ENCODE assay signal across 1 cellular context in the genomic region with DNA sequence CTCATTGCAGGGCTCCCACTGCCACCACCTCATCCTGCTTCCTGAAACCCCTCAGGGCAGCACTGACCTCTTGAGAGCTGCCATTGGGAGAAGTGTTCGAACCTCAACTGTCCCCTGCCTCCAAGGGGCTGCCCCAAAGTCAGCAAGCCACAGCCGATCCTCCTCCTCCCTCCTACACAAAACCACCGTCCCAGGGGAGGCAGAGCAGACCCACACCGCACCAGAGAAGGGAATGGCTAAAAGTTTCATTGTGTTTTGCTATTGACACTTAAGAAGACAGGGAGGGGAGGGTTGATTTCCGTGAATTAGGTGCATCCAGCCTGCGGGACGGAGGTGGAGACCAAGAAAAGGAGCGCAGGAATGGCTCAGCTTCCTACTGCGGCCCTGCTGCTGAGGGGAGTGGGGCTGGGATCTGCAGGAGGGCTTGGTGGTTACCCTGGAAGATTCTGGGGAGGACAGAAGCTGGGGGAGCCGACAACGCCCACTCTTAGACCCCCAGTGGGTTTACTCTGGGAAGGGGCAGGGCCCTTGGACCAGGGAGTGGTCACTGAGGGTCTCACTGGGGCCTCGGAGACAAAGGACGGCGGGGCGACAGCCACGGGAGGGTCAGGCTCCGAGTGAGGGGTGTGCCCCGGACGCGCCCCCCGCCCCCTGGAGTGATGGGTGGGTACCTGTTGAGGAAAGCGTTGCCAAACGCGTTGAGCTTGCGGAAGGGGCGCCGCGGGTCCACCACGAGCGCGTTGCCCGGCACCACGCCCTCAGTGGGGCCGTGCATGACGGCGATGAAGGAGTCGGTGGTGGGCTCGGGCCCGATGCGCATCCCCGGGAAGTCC.
A peak's percentile ranks its signal among the peaks of the same experiment; 100 is the strongest.
TF ChIP-seq lines count a peak whose summit lies in the region.

No MANE protein-coding gene starts in this region.

TF ChIP-seq in HEK293, 187 proteins besides CTCF, POLR2A, EP300 and RAD21 (continued from another document and continues in another):
- TF ChIP-seq ZNF776 (tag by site-specific recombination; IDR thresholded peaks at IDR 0.05; ENCODE audit: borderline replicate concordance) (no peak), ZNF624 (tag by site-specific recombination; IDR thresholded peaks at IDR 0.05) (no peak), ZNF292 (tag by site-specific recombination; IDR thresholded peaks at IDR 0.05; ENCODE audit: borderline replicate concordance, low read depth) (no peak), ZNF155 (tag by site-specific recombination; IDR thresholded peaks at IDR 0.05) (no peak), ZNF354C (tag by site-specific recombination; IDR thresholded peaks at IDR 0.05; ENCODE audit: borderline replicate concordance, low read depth) (no peak), ZBTB17 (tag by site-specific recombination; IDR thresholded peaks at IDR 0.05) (no peak), ZNF202 (tag by site-specific recombination; IDR thresholded peaks at IDR 0.05; ENCODE audit: borderline replicate concordance) (no peak), ZNF37A (tag by site-specific recombination; IDR thresholded peaks at IDR 0.05) (no peak), TRIM28 (IDR thresholded peaks at IDR 0.05; ENCODE audit: borderline replicate concordance, low read length) (no peak), KLF7 (tag by site-specific recombination; IDR thresholded peaks at IDR 0.05; ENCODE audit: borderline replicate concordance) (peak; percentile 59; the same call in 1 of the 2 replicates), ZFP3 (tag by site-specific recombination; IDR thresholded peaks at IDR 0.05; ENCODE audit: low read depth) (peak; percentile 56; the same call in 1 of the 2 replicates), FEZF1 (tag by site-specific recombination; IDR thresholded peaks at IDR 0.05) (no peak), SP2 (tag by site-specific recombination; IDR thresholded peaks at IDR 0.05) (0 out of 2 replicates have a peak, but pooled peaks have one; percentile 0), KLF8 (tag by site-specific recombination; IDR thresholded peaks at IDR 0.05) (no peak), ZNF239 (tag by site-specific recombination; IDR thresholded peaks at IDR 0.05) (no peak), ZNF623 (tag by site-specific recombination; IDR thresholded peaks at IDR 0.05) (no peak), ZIC2 (tag by site-specific recombination; IDR thresholded peaks at IDR 0.05) (no peak), ZXDB (tag by site-specific recombination; IDR thresholded peaks at IDR 0.05) (no peak), YY1 (tag by site-specific recombination; IDR thresholded peaks at IDR 0.05) (no peak), ZNF626 (tag by site-specific recombination; IDR thresholded peaks at IDR 0.05) (no peak), ZFHX2 (tag by site-specific recombination; conservative IDR thresholded peaks at IDR 0.05) (peak; percentile 54), ZNF501 (tag by site-specific recombination; IDR thresholded peaks at IDR 0.05) (no peak), ZNF426 (tag by site-specific recombination; IDR thresholded peaks at IDR 0.05) (no peak), ZNF311 (tag by site-specific recombination; IDR thresholded peaks at IDR 0.05; ENCODE audit: borderline replicate concordance) (no peak), ZNF132 (tag by site-specific recombination; IDR thresholded peaks at IDR 0.05; ENCODE audit: borderline replicate concordance) (no peak), ZNF621 (tag by site-specific recombination; IDR thresholded peaks at IDR 0.05) (no peak), SCRT2 (tag by site-specific recombination; IDR thresholded peaks at IDR 0.05) (peak; percentile 80), ZNF514 (tag by site-specific recombination; IDR thresholded peaks at IDR 0.05) (no peak), ZNF221 (tag by site-specific recombination; IDR thresholded peaks at IDR 0.05; ENCODE audit: borderline replicate concordance) (no peak), ZBTB20 (tag by site-specific recombination; IDR thresholded peaks at IDR 0.05) (peak; percentile 42; the same call in 1 of the 2 replicates), KLF1 (tag by site-specific recombination; IDR thresholded peaks at IDR 0.05) (peak; percentile 96), ZNF133 (tag by site-specific recombination; IDR thresholded peaks at IDR 0.05) (no peak), ZNF112 (tag by site-specific recombination; IDR thresholded peaks at IDR 0.05) (no peak), ZNF664 (tag by site-specific recombination; IDR thresholded peaks at IDR 0.05) (no peak), ZNF404 (tag by site-specific recombination; IDR thresholded peaks at IDR 0.05) (no peak)
- TF ChIP-seq, protein P1, sequence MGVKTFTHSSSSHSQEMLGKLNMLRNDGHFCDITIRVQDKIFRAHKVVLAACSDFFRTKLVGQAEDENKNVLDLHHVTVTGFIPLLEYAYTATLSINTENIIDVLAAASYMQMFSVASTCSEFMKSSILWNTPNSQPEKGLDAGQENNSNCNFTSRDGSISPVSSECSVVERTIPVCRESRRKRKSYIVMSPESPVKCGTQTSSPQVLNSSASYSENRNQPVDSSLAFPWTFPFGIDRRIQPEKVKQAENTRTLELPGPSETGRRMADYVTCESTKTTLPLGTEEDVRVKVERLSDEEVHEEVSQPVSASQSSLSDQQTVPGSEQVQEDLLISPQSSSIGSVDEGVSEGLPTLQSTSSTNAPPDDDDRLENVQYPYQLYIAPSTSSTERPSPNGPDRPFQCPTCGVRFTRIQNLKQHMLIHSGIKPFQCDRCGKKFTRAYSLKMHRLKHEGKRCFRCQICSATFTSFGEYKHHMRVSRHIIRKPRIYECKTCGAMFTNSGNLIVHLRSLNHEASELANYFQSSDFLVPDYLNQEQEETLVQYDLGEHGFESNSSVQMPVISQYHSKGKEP (tag by site-specific recombination; IDR thresholded peaks at IDR 0.05) = no peak
- TF ChIP-seq, protein P2, sequence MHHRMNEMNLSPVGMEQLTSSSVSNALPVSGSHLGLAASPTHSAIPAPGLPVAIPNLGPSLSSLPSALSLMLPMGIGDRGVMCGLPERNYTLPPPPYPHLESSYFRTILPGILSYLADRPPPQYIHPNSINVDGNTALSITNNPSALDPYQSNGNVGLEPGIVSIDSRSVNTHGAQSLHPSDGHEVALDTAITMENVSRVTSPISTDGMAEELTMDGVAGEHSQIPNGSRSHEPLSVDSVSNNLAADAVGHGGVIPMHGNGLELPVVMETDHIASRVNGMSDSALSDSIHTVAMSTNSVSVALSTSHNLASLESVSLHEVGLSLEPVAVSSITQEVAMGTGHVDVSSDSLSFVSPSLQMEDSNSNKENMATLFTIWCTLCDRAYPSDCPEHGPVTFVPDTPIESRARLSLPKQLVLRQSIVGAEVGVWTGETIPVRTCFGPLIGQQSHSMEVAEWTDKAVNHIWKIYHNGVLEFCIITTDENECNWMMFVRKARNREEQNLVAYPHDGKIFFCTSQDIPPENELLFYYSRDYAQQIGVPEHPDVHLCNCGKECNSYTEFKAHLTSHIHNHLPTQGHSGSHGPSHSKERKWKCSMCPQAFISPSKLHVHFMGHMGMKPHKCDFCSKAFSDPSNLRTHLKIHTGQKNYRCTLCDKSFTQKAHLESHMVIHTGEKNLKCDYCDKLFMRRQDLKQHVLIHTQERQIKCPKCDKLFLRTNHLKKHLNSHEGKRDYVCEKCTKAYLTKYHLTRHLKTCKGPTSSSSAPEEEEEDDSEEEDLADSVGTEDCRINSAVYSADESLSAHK (tag by site-specific recombination; IDR thresholded peaks at IDR 0.05) = no peak
- TF ChIP-seq, protein P3, sequence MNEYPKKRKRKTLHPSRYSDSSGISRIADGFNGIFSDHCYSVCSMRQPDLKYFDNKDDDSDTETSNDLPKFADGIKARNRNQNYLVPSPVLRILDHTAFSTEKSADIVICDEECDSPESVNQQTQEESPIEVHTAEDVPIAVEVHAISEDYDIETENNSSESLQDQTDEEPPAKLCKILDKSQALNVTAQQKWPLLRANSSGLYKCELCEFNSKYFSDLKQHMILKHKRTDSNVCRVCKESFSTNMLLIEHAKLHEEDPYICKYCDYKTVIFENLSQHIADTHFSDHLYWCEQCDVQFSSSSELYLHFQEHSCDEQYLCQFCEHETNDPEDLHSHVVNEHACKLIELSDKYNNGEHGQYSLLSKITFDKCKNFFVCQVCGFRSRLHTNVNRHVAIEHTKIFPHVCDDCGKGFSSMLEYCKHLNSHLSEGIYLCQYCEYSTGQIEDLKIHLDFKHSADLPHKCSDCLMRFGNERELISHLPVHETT (tag by site-specific recombination; IDR thresholded peaks at IDR 0.05) = no peak
- TF ChIP-seq, protein P4, sequence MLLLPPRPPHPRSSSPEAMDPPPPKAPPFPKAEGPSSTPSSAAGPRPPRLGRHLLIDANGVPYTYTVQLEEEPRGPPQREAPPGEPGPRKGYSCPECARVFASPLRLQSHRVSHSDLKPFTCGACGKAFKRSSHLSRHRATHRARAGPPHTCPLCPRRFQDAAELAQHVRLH (tag by site-specific recombination; IDR thresholded peaks at IDR 0.05) = no peak
- TF ChIP-seq, protein P5, sequence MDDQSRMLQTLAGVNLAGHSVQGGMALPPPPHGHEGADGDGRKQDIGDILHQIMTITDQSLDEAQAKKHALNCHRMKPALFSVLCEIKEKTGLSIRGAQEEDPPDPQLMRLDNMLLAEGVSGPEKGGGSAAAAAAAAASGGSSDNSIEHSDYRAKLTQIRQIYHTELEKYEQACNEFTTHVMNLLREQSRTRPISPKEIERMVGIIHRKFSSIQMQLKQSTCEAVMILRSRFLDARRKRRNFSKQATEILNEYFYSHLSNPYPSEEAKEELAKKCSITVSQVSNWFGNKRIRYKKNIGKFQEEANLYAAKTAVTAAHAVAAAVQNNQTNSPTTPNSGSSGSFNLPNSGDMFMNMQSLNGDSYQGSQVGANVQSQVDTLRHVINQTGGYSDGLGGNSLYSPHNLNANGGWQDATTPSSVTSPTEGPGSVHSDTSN (CRISPR knock-in tag; IDR thresholded peaks at IDR 0.05) = no peak
- TF ChIP-seq, protein P6, sequence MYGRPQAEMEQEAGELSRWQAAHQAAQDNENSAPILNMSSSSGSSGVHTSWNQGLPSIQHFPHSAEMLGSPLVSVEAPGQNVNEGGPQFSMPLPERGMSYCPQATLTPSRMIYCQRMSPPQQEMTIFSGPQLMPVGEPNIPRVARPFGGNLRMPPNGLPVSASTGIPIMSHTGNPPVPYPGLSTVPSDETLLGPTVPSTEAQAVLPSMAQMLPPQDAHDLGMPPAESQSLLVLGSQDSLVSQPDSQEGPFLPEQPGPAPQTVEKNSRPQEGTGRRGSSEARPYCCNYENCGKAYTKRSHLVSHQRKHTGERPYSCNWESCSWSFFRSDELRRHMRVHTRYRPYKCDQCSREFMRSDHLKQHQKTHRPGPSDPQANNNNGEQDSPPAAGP (tag by site-specific recombination; IDR thresholded peaks at IDR 0.05) = no peak; the same call in 1 of the 2 replicates
- TF ChIP-seq, protein P7, sequence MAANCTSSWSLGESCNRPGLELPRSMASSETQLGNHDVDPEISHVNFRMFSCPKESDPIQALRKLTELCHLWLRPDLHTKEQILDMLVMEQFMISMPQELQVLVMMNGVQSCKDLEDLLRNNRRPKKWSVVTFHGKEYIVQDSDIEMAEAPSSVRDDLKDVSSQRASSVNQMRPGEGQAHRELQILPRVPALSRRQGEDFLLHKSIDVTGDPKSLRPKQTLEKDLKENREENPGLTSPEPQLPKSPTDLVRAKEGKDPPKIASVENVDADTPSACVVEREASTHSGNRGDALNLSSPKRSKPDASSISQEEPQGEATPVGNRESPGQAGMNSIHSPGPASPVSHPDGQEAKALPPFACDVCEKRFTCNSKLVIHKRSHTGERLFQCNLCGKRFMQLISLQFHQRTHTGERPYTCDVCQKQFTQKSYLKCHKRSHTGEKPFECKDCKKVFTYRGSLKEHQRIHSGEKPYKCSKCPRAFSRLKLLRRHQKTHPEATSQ (tag by site-specific recombination; IDR thresholded peaks at IDR 0.05) = no peak
- TF ChIP-seq, protein P8, sequence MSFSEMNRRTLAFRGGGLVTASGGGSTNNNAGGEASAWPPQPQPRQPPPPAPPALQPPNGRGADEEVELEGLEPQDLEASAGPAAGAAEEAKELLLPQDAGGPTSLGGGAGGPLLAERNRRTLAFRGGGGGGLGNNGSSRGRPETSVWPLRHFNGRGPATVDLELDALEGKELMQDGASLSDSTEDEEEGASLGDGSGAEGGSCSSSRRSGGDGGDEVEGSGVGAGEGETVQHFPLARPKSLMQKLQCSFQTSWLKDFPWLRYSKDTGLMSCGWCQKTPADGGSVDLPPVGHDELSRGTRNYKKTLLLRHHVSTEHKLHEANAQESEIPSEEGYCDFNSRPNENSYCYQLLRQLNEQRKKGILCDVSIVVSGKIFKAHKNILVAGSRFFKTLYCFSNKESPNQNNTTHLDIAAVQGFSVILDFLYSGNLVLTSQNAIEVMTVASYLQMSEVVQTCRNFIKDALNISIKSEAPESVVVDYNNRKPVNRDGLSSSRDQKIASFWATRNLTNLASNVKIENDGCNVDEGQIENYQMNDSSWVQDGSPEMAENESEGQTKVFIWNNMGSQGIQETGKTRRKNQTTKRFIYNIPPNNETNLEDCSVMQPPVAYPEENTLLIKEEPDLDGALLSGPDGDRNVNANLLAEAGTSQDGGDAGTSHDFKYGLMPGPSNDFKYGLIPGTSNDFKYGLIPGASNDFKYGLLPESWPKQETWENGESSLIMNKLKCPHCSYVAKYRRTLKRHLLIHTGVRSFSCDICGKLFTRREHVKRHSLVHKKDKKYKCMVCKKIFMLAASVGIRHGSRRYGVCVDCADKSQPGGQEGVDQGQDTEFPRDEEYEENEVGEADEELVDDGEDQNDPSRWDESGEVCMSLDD (tag by site-specific recombination; IDR thresholded peaks at IDR 0.05) = no peak
- TF ChIP-seq, protein P9, sequence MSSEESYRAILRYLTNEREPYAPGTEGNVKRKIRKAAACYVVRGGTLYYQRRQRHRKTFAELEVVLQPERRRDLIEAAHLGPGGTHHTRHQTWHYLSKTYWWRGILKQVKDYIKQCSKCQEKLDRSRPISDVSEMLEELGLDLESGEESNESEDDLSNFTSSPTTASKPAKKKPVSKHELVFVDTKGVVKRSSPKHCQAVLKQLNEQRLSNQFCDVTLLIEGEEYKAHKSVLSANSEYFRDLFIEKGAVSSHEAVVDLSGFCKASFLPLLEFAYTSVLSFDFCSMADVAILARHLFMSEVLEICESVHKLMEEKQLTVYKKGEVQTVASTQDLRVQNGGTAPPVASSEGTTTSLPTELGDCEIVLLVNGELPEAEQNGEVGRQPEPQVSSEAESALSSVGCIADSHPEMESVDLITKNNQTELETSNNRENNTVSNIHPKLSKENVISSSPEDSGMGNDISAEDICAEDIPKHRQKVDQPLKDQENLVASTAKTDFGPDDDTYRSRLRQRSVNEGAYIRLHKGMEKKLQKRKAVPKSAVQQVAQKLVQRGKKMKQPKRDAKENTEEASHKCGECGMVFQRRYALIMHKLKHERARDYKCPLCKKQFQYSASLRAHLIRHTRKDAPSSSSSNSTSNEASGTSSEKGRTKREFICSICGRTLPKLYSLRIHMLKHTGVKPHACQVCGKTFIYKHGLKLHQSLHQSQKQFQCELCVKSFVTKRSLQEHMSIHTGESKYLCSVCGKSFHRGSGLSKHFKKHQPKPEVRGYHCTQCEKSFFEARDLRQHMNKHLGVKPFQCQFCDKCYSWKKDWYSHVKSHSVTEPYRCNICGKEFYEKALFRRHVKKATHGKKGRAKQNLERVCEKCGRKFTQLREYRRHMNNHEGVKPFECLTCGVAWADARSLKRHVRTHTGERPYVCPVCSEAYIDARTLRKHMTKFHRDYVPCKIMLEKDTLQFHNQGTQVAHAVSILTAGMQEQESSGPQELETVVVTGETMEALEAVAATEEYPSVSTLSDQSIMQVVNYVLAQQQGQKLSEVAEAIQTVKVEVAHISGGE (tag by site-specific recombination; conservative IDR thresholded peaks at IDR 0.05; ENCODE audit: low read depth) = no peak
- TF ChIP-seq, protein P10, sequence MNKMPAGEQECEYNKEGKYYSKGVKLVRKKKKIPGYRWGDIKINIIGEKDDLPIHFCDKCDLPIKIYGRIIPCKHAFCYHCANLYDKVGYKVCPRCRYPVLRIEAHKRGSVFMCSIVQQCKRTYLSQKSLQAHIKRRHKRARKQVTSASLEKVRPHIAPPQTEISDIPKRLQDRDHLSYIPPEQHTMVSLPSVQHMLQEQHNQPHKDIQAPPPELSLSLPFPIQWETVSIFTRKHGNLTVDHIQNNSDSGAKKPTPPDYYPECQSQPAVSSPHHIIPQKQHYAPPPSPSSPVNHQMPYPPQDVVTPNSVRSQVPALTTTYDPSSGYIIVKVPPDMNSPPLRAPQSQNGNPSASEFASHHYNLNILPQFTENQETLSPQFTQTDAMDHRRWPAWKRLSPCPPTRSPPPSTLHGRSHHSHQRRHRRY (tag by site-specific recombination; IDR thresholded peaks at IDR 0.05) = no peak
